17 cellular contexts compared by ENCODE assay signal in genomic region chr3:169215953-169216352, GRCh38.
"Had no signal": no experiment of that assay in that cellular context is flagged by ENCODE, and none has a peak within 500 bp of the region (broad histone marks: within the 10 kb centered on the region; RNA-seq: fewer than 3 reads in every experiment).

No MANE protein-coding gene starts in this region.

- ATAC-seq: activated CD4-positive, CD25-positive, alpha-beta regulatory T cell treated with anti-CD3 and anti-CD28 coated beads, Interleukin-2, amount 50 U/mL, for 24 hours; activated CD8-positive, alpha-beta T cell treated with anti-CD3 and anti-CD28 coated beads, Interleukin-2, amount 10 ng/mL, durations not matched to agents 7 days and 5 days had no signal

- H3K4me1 ChIP-seq: adrenal gland had no signal

- H3K4me3 ChIP-seq: adrenal gland had no signal

- H3K36me3 ChIP-seq: adrenal gland had no signal

- H3K27me3 ChIP-seq: adrenal gland had no signal

- H3K9me3 ChIP-seq: adrenal gland had no signal

- H3K27ac ChIP-seq: adrenal gland had no signal

- DNase-seq: activated CD4-positive, alpha-beta T cell treated with anti-CD3 and anti-CD28 coated beads for 4 hours; activated CD8-positive, alpha-beta memory T cell treated with anti-CD3 and anti-CD28 coated beads, Interleukin-2, amount 50 U/mL, for 48 hours; activated CD8-positive, alpha-beta T cell treated with anti-CD3 and anti-CD28 coated beads, Interleukin-2, amount 10 ng/mL, durations not matched to agents 7 days and 5 days; activated naive CD4-positive, alpha-beta T cell treated with anti-CD3 and anti-CD28 coated beads, Interleukin-2, amount 50 U/mL, for 16 hours; activated naive CD8-positive, alpha-beta T cell treated with anti-CD3 and anti-CD28 coated beads, Interleukin-2, amount 10 ng/mL, durations not matched to agents 7 days and 5 days; activated T-cell treated with anti-CD3 and anti-CD28 coated beads, Interleukin-2, amount 50 U/mL, for 1 hour; adrenal gland; anterior cingulate cortex; caudate nucleus; KG1; NCI-H1105; NCI-H1436 treated with DMSO at 0.1 percent for 48 hours; NCI-H187; NCI-H524; PC-3; SHP77 treated with DMSO at 0.1 percent for 48 hours had no signal
